Comparison of ENCODE assay signal across 8 cellular contexts in genomic region chr4:122930877-122931276, GRCh38. TPM values are rescaled to one million over a fixed set of nuclear protein-coding genes. Genes with fewer than 3 reads are reported as not detected.
DNase-seq lines count a peak whose midpoint lies in the region; ATAC-seq and TF ChIP-seq lines count a peak whose summit lies in the region.

No MANE protein-coding gene starts in this region.

- no peaks in the 10 kb centered on the region; the same call in 1 of the 2 replicates for H3K4me1 Mint-ChIP-seq in HFFc6 (ENCODE audit: low read depth)

- TF ChIP-seq POLR2A in right lobe of liver (IDR thresholded peaks at IDR 0.05): no peak

- H3K27me3 ChIP-seq in right lobe of liver: no peaks in the 10 kb centered on the region

- DNase-seq in AG10803 (ENCODE audit: low read depth) (peak; percentile 35), HFFc6 (no peak), astrocyte of the hippocampus (ENCODE audit: low read depth, low spot score) (peak; percentile 16), right lobe of liver (no peak), GOT3 (lab: John Stamatoyannopoulos, UW) (no peak)
- no peak for DNase-seq in activated naive CD4-positive, alpha-beta T cell treated with anti-CD3 and anti-CD28 coated beads, Interleukin-2, amount 50 U/mL, for 72 hours (ENCODE audit: low spot score in 2 of 2)

- H3K9me3 Mint-ChIP-seq in HFFc6: no peaks in the 10 kb centered on the region
- H3K9me3 Mint-ChIP-seq in activated naive CD4-positive, alpha-beta T cell treated with anti-CD3 and anti-CD28 coated beads, Interleukin-2, amount 50 U/mL, for 72 hours: no peaks in the 10 kb centered on the region

- no peaks in the 10 kb centered on the region for H3K27me3 Mint-ChIP-seq in HFFc6 (ENCODE audit: insufficient read depth)

- no peaks in the 10 kb centered on the region for H3K4me1 ChIP-seq in right lobe of liver

- intact Hi-C loops in right lobe of liver (cut with DNase I): loop anchor here in 1 of 2 donors (10.0 kb wide), 1 partner anchor 186 kb away; no protein-coding TSS in a partner anchor

- no peak overlapping the region for H3K4me3 ChIP-seq in AG10803 (ENCODE audit: low read length)
- H3K4me3 ChIP-seq in right lobe of liver: no peak overlapping the region

- no peak overlapping the region for H3K27ac Mint-ChIP-seq in HFFc6
- H3K27ac Mint-ChIP-seq in activated naive CD4-positive, alpha-beta T cell treated with anti-CD3 and anti-CD28 coated beads, Interleukin-2, amount 50 U/mL, for 72 hours: no peak overlapping the region

- no peaks in the 10 kb centered on the region for H3K9me3 ChIP-seq in right lobe of liver

- H3K36me3 ChIP-seq in right lobe of liver: peaks cover 0 to 26% (median 5%) of the 10 kb centered on the region in 4 donors

- ATAC-seq in right lobe of liver: peak in 3 of 4 donors; percentile 29 to 46 (median 44)
- ATAC-seq in HG03520 (IDR thresholded peaks at IDR 0.05; ENCODE audit: unreplicated experiment): no peak
- no peak for ATAC-seq in GM18858 (IDR thresholded peaks at IDR 0.05; ENCODE audit: unreplicated experiment)
- ATAC-seq in activated naive CD4-positive, alpha-beta T cell treated with anti-CD3 and anti-CD28 coated beads, Interleukin-2, amount 50 U/mL, for 72 hours: no peak

- peak; percentile 61 for TF ChIP-seq CTCF in AG10803 (conservative IDR thresholded peaks at IDR 0.05; ENCODE audit: low read length)
- peak; percentile 90 for TF ChIP-seq CTCF in HFFc6 (IDR thresholded peaks at IDR 0.05)
- TF ChIP-seq CTCF in right lobe of liver (IDR thresholded peaks at IDR 0.05): peak; percentile 51 to 66 (median 60)

- H3K27ac ChIP-seq in right lobe of liver: no peak overlapping the region

- H3K4me3 Mint-ChIP-seq in HFFc6: no peak overlapping the region

- H3K36me3 Mint-ChIP-seq in HFFc6 (ENCODE audit: low read depth): no peaks in the 10 kb centered on the region
- peaks cover 11 to 14% of the 10 kb centered on the region in 2 donors for H3K36me3 Mint-ChIP-seq in activated naive CD4-positive, alpha-beta T cell treated with anti-CD3 and anti-CD28 coated beads, Interleukin-2, amount 50 U/mL, for 72 hours

RNA-seq across cellular contexts. Expression of gene NUDT6, which starts 8.5 kb away (rescaled TPM):
- 1 to 10 TPM; 1.9 to 4.4 (median 3.5) TPM for total RNA-seq in HFFc6 (2021; fragmentation: NEBNext Ultra II Directional; extraction: Animal tissue kit (Norgen Biotek cat#: 25700))
- total RNA-seq in right lobe of liver: 10 to 100 TPM in 5 of 6 experiments, 1 to 10 TPM in 1; 8.0 to 20.5 (median 17.1) TPM
- 10 to 100 TPM in 1 of 2 donors, 1 to 10 TPM in 1; 4.4 to 14.8 TPM for total RNA-seq in activated naive CD4-positive, alpha-beta T cell treated with anti-CD3 and anti-CD28 coated beads, Interleukin-2, amount 50 U/mL, for 72 hours

Comparison
In these comparisons a context has a peak if more than half of its experiments do, and no peak if none do; other contexts are left out.
1. DNase-seq: peak in AG10803 (single experiment) and astrocyte of the hippocampus (single experiment); none in HFFc6 (single experiment), right lobe of liver (0 of 3), GOT3 (single experiment) and activated naive CD4-positive, alpha-beta T cell treated with anti-CD3 and anti-CD28 coated beads, Interleukin-2, amount 50 U/mL, for 72 hours (0 of 2).
2. ATAC-seq: peak in right lobe of liver (3 of 4); none in HG03520 (single experiment), GM18858 (single experiment) and activated naive CD4-positive, alpha-beta T cell treated with anti-CD3 and anti-CD28 coated beads, Interleukin-2, amount 50 U/mL, for 72 hours (0 of 2).
3. Peak in every context shown above with its lines, with median percentiles within 50 percentile points of each other: CTCF ChIP-seq.